10 cellular contexts compared by ENCODE assay signal in the genomic region with DNA sequence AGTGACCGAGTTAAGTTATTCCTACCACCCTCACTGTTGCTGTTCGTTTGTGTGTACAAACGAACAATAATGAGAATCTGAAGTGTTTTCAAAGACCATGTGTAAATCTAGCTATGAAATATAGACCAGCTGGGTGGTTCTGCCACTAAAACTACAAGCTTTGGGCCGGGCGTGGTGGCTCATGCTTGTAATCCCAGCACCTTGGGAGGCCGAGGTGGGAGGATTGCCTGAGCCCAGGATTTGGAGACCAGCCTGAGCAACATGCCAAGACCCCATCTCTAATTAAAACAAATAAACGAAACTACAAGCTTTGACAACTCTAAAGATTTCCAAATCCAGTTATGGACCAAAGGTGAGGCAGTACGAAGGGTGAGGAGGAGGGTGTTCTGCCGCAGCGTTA. TPM values are rescaled to one million over a fixed set of nuclear protein-coding genes. Genes with fewer than 3 reads are reported as not detected.
DNase-seq lines count a peak whose midpoint lies in the region; ATAC-seq, FAIRE-seq and TF ChIP-seq lines count a peak whose summit lies in the region.
"Had no signal": no experiment of that assay in that cellular context is flagged by ENCODE, and none has a peak within 500 bp of the region (broad histone marks: within the 10 kb centered on the region; RNA-seq: fewer than 3 reads in every experiment).

No MANE protein-coding gene starts in this region.

- BruUV-seq in PC-9 (replicated peaks; lab: Mats Ljungman, UMichigan), result no TSS peak

- H3K27ac ChIP-seq in PC-9 (no peak overlapping the region), esophagus muscularis mucosa (replicated peaks in 1 of 4) (no peak overlapping the region), psoas muscle (peak overlapping the region; percentile 93)

- H4K20me1 ChIP-seq in PC-9 (ENCODE audit: insufficient read depth), result peaks cover 11% of the 10 kb centered on the region

- 87% methylated on average over 10 of the region's 10 CpGs for WGBS in esophagus muscularis mucosa
- 83 to 84% (median 83%) methylated on average over 10 of the region's 10 CpGs for WGBS in psoas muscle, 3 donors

- FAIRE-seq in GM12891 (lab: Jason Lieb, UNC), result no peak

- H3K27me3 ChIP-seq in GM06990 (replicated peaks; ENCODE audit: control insufficient read depth, insufficient read depth, low read length) (no peaks in the 10 kb centered on the region), PC-9 (ENCODE audit: insufficient read depth, low read depth) (no peaks in the 10 kb centered on the region), esophagus muscularis mucosa (no peaks in the 10 kb centered on the region), psoas muscle (ENCODE audit: insufficient read depth in 3 of 3, low read length in 2 of 3) (no peaks in the 10 kb centered on the region)

- no peak for ATAC-seq in psoas muscle
- ATAC-seq in GM19023 (IDR thresholded peaks at IDR 0.05; ENCODE audit: unreplicated experiment), result no peak

- peaks cover 59% of the 10 kb centered on the region for H3K79me2 ChIP-seq in PC-9 (ENCODE audit: low read depth)

- DNase-seq in GM06990 (ENCODE audit: extremely low read depth, insufficient read length) (no peak), PC-9 (no peak), esophagus muscularis mucosa (ENCODE audit: extremely low spot score) (no peak), psoas muscle (no peak), mucosa of gallbladder (ENCODE audit: low spot score) (no peak), GM12891 (ENCODE audit: insufficient read length, low spot score) (no peak)
- no peak for DNase-seq in stimulated activated naive CD4-positive, alpha-beta T cell (lab: John Stamatoyannopoulos, UW)
- DNase-seq: activated naive CD4-positive, alpha-beta T cell; mucosa of descending colon had no signal

- TF ChIP-seq CTCF in GM06990 (IDR thresholded peaks at IDR 0.05; ENCODE audit: insufficient read depth, low read length, poor library complexity, severe bottlenecking), result no peak
- no peak for TF ChIP-seq CTCF in PC-9 (conservative IDR thresholded peaks at IDR 0.05)
- TF ChIP-seq CTCF in esophagus muscularis mucosa (IDR thresholded peaks at IDR 0.05), result no peak
- TF ChIP-seq CTCF in psoas muscle (IDR thresholded peaks at IDR 0.05), result no peak

- no peak for TF ChIP-seq POLR2A in esophagus muscularis mucosa (IDR thresholded peaks at IDR 0.05; ENCODE audit: low read depth)
- TF ChIP-seq POLR2A in GM12891 (IDR thresholded peaks at IDR 0.05; ENCODE audit: low read depth, low read length), result no peak

- no peak overlapping the region for H2AFZ ChIP-seq in PC-9

- no peak for TF ChIP-seq EP300 in esophagus muscularis mucosa (IDR thresholded peaks at IDR 0.05)

- H3K9me3 ChIP-seq in PC-9 (ENCODE audit: insufficient read depth, low read depth) (no peaks in the 10 kb centered on the region), esophagus muscularis mucosa (no peaks in the 10 kb centered on the region), psoas muscle (no peaks in the 10 kb centered on the region)
- H3K9me3 ChIP-seq: mucosa of descending colon had no signal

- no peaks in the 10 kb centered on the region for H3K9me2 ChIP-seq in PC-9 (ENCODE audit: insufficient read depth)

- peaks cover 17% of the 10 kb centered on the region for H3K36me3 ChIP-seq in GM06990 (ENCODE audit: control insufficient read depth, insufficient read depth, low read length)
- peaks cover 17% of the 10 kb centered on the region for H3K36me3 ChIP-seq in PC-9 (ENCODE audit: low read depth)
- peaks cover 23 to 60% (median 45%) of the 10 kb centered on the region in 4 donors for H3K36me3 ChIP-seq in esophagus muscularis mucosa
- H3K36me3 ChIP-seq in psoas muscle (ENCODE audit: insufficient read depth in 1 of 2, low read depth in 1 of 2), result peaks cover 3 to 63% of the 10 kb centered on the region in 2 donors

- peak overlapping the region; percentile 96 for H3K4me2 ChIP-seq in PC-9

- intact Hi-C loops in PC-9 (cut with micrococcal nuclease; ENCODE audit: unreplicated experiment) (loop anchor here (5.0 kb wide), 1 partner anchor 34 kb away; a partner anchor contains a TSS), esophagus muscularis mucosa (cut with DNase I) (no loop called here), psoas muscle (cut with DNase I) (no loop called here)

- POLR2A ChIA-PET in PC-9 (lab: Charles Lee; ENCODE audit: unreplicated experiment), result no interaction called here

- peak overlapping the region; percentile 89 for H3K4me3 ChIP-seq in GM06990 (replicated peaks; ENCODE audit: low read depth, low read length)
- H3K4me3 ChIP-seq in PC-9, result peak overlapping the region; percentile 100; the same call in 1 of the 2 replicates
- peak overlapping the region; percentile 82 to 98 (median 90) for H3K4me3 ChIP-seq in esophagus muscularis mucosa
- H3K4me3 ChIP-seq in psoas muscle, result peak overlapping the region; percentile 91

- CTCF ChIA-PET in PC-9 (lab: Charles Lee), result interaction anchor here (1.6 kb wide), 1 partner anchor 32 kb away, joined by 5 read pairs; a partner anchor contains a TSS

- peaks cover 21% of the 10 kb centered on the region for H3K4me1 ChIP-seq in PC-9 (replicated peaks; ENCODE audit: insufficient read depth)
- H3K4me1 ChIP-seq in esophagus muscularis mucosa, result peaks cover 21 to 48% (median 37%) of the 10 kb centered on the region in 4 donors
- H3K4me1 ChIP-seq in psoas muscle, result peaks cover 25% of the 10 kb centered on the region

- peaks cover 19% of the 10 kb centered on the region; the same call in 1 of the 2 replicates for H3F3A ChIP-seq in PC-9 (ENCODE audit: insufficient read depth, low read depth)

TF ChIP-seq in GM12891, 5 proteins besides CTCF, POLR2A, EP300 and RAD21:
- no peak for TF ChIP-seq POU2F2 (IDR thresholded peaks at IDR 0.05; ENCODE audit: low read depth, low read length)
- TF ChIP-seq SPI1 (IDR thresholded peaks at IDR 0.05; ENCODE audit: low read depth, low read length), result no peak
- TF ChIP-seq TAF1 (IDR thresholded peaks at IDR 0.05; ENCODE audit: low read depth, low read length), result no peak
- TF ChIP-seq PAX5 (IDR thresholded peaks at IDR 0.05; ENCODE audit: insufficient read depth, low read length, severe bottlenecking), result no peak

RNA-seq across cellular contexts. Expression of a gene that starts 1.0 kb away (rescaled TPM):
- total RNA-seq in PC-9 (2021) (41.0 and 44.2 TPM in 2 replicates), esophagus muscularis mucosa (10 to 100 TPM in 3 of 4 donors, 1 to 10 TPM in 1; 6.3 to 14.7 (median 11.9) TPM), psoas muscle (10 to 100 TPM in 2 of 4 donors, 1 to 10 TPM in 2; 6.8 to 15.5 (median 9.6) TPM), mucosa of gallbladder (110 TPM)
- polyA plus RNA-seq in psoas muscle, result 10 to 100 TPM in 1 of 3 donors, 1 to 10 TPM in 2; 5.7 to 16.0 (median 7.8) TPM
- 20.1 TPM for polyA plus RNA-seq in GM12891 (2012; ENCODE audit: low read depth, missing spikeins)

RNA-seq across cellular contexts. Expression of a gene that starts 1.2 kb away (rescaled TPM):
- 79.5 and 80.3 TPM in 2 replicates for total RNA-seq in PC-9 (2021)
- 10 to 100 TPM; 50.3 to 81.3 (median 77.6) TPM for total RNA-seq in esophagus muscularis mucosa
- total RNA-seq in psoas muscle, result 10 to 100 TPM; 40.9 to 68.5 (median 46.7) TPM
- 100 to 1,000 TPM in 1 of 3 donors, 10 to 100 TPM in 2; 71.9 to 123 (median 79.4) TPM for polyA plus RNA-seq in psoas muscle
- 65.4 TPM for total RNA-seq in mucosa of gallbladder
- polyA plus RNA-seq in GM12891 (2012; ENCODE audit: low read depth, missing spikeins), result 58.8 TPM

RNA-seq across cellular contexts. Expression of a gene that starts 32.7 kb away (rescaled TPM):
- total RNA-seq in PC-9 (2021), result 0.31 and 0.40 TPM in 2 replicates
- total RNA-seq in esophagus muscularis mucosa, result 1 to 10 TPM; 4.3 to 6.6 (median 5.6) TPM
- under 1 TPM in 3 of 4 donors, not detected in 1; 0.11 to 0.28 (median 0.17) TPM for total RNA-seq in psoas muscle
- under 1 TPM; 0.17 to 0.92 (median 0.21) TPM for polyA plus RNA-seq in psoas muscle
- total RNA-seq in mucosa of gallbladder, result 15.5 TPM
- 0.15 TPM for polyA plus RNA-seq in GM12891 (2012; ENCODE audit: low read depth, missing spikeins)

RNA-seq across cellular contexts. Expression of a gene that starts 55.3 kb away (rescaled TPM):
- total RNA-seq in PC-9 (2021), result 448 and 461 TPM in 2 replicates
- 10 to 100 TPM; 36.5 to 57.4 (median 46.6) TPM for total RNA-seq in esophagus muscularis mucosa
- total RNA-seq in psoas muscle, result 1 to 10 TPM; 1.3 to 5.7 (median 3.9) TPM
- polyA plus RNA-seq in psoas muscle, result 1 to 10 TPM; 1.5 to 2.1 (median 1.6) TPM
- 317 TPM for total RNA-seq in mucosa of gallbladder
- polyA plus RNA-seq in GM12891 (2012; ENCODE audit: low read depth, missing spikeins), result 1.2 TPM
